Comparison of ENCODE assay signal across 15 cellular contexts in genomic region chr21:34956416-34957316, GRCh38.
DNase-seq lines count a peak whose midpoint lies in the region; ATAC-seq lines count a peak whose summit lies in the region.
"Had no signal": no experiment of that assay in that cellular context is flagged by ENCODE, and none has a peak within 500 bp of the region (broad histone marks: within the 10 kb centered on the region; RNA-seq: fewer than 3 reads in every experiment).

No MANE protein-coding gene starts in this region.

- peaks cover 36% of the 10 kb centered on the region for H3K4me1 Mint-ChIP-seq in T-helper 1 cell treated with Interleukin-12 subunit alpha and Interleukin-12 subunit beta and Interleukin-4 antibody, amounts not matched to agents 30 μg/mL and 1 μg/mL, for 36 hours (ENCODE audit: low read depth)
- H3K4me1 Mint-ChIP-seq in T-helper 17 cell: peaks cover 56% of the 10 kb centered on the region
- H3K4me1 Mint-ChIP-seq in naive thymus-derived CD8-positive, alpha-beta T cell: peaks cover 37 to 80% (median 78%) of the 10 kb centered on the region in 4 donors
- H3K4me1 Mint-ChIP-seq: mesothelial cell of epicardium had no signal

- H3K9me3 Mint-ChIP-seq in T-helper 1 cell treated with Interleukin-12 subunit alpha and Interleukin-12 subunit beta and Interleukin-4 antibody, amounts not matched to agents 30 μg/mL and 1 μg/mL, for 36 hours: no peaks in the 10 kb centered on the region
- H3K9me3 Mint-ChIP-seq in naive thymus-derived CD8-positive, alpha-beta T cell: peaks cover 0 to 3% (median 0%) of the 10 kb centered on the region in 9 donors

- H3K27me3 Mint-ChIP-seq in T-helper 1 cell treated with Interleukin-12 subunit alpha and Interleukin-12 subunit beta and Interleukin-4 antibody, amounts not matched to agents 30 μg/mL and 1 μg/mL, for 36 hours (ENCODE audit: low read depth): no peaks in the 10 kb centered on the region
- H3K27me3 Mint-ChIP-seq in T-helper 17 cell: no peaks in the 10 kb centered on the region
- no peaks in the 10 kb centered on the region for H3K27me3 Mint-ChIP-seq in naive thymus-derived CD8-positive, alpha-beta T cell

- intact Hi-C loops in posterior cingulate gyrus (cut with DNase I): no loop called here

- POLR2A ChIA-PET in naive thymus-derived CD8-positive, alpha-beta T cell (lab: Charles Lee): interaction anchor here (1.1 to 2.0 kb wide), 2 partner anchors 18 to 91 kb away, joined by 3 to 4 read pairs; no protein-coding TSS in a partner anchor

- peaks cover 44% of the 10 kb centered on the region for H3K36me3 Mint-ChIP-seq in T-helper 1 cell treated with Interleukin-12 subunit alpha and Interleukin-12 subunit beta and Interleukin-4 antibody, amounts not matched to agents 30 μg/mL and 1 μg/mL, for 36 hours (ENCODE audit: low read depth)
- peaks cover 5% of the 10 kb centered on the region for H3K36me3 Mint-ChIP-seq in T-helper 17 cell (ENCODE audit: low read depth)
- peaks cover 5 to 28% (median 19%) of the 10 kb centered on the region in 3 donors for H3K36me3 Mint-ChIP-seq in naive thymus-derived CD8-positive, alpha-beta T cell
- H3K36me3 Mint-ChIP-seq: mesothelial cell of epicardium, WTC11 had no signal

- peaks cover 49% of the 10 kb centered on the region for H3K36me3 ChIP-seq in KOPT-K1 (ENCODE audit: insufficient read depth, low read length)
- H3K36me3 ChIP-seq: heart left ventricle, ovary had no signal

- ATAC-seq in T-helper 17 cell: no peak
- no peak for ATAC-seq in naive thymus-derived CD8-positive, alpha-beta T cell
- ATAC-seq: A549, heart left ventricle, WTC11 had no signal

- H3K27ac ChIP-seq in KOPT-K1 (ENCODE audit: low read depth, low read length, poor library complexity, severe bottlenecking): peak overlapping the region; percentile 40
- H3K27ac ChIP-seq: A549, heart left ventricle, ovary had no signal

- H3K27ac Mint-ChIP-seq in T-helper 1 cell treated with Interleukin-12 subunit alpha and Interleukin-12 subunit beta and Interleukin-4 antibody, amounts not matched to agents 30 μg/mL and 1 μg/mL, for 36 hours: peak overlapping the region; percentile 4
- H3K27ac Mint-ChIP-seq in T-helper 17 cell: peak overlapping the region; percentile 68
- peak overlapping the region in 7 of 10 donors; percentile 0 to 81 (median 13) for H3K27ac Mint-ChIP-seq in naive thymus-derived CD8-positive, alpha-beta T cell
- H3K27ac Mint-ChIP-seq: mesothelial cell of epicardium, WTC11 had no signal

- no peak overlapping the region for H3K4me3 Mint-ChIP-seq in T-helper 1 cell treated with Interleukin-12 subunit alpha and Interleukin-12 subunit beta and Interleukin-4 antibody, amounts not matched to agents 30 μg/mL and 1 μg/mL, for 36 hours
- H3K4me3 Mint-ChIP-seq in T-helper 17 cell: no peak overlapping the region
- H3K4me3 Mint-ChIP-seq in naive thymus-derived CD8-positive, alpha-beta T cell: peak overlapping the region in 2 of 10 donors; percentile 14 to 22
- H3K4me3 Mint-ChIP-seq: mesothelial cell of epicardium, WTC11 had no signal

- DNase-seq in T-helper 1 cell (no peak), T-helper 17 cell (no peak), T-helper 9 cell (no peak), middle frontal gyrus (ENCODE audit: extremely low spot score, low spot score) (no peak), posterior cingulate gyrus (no peak)
- no peak for DNase-seq in naive thymus-derived CD8-positive, alpha-beta T cell
- DNase-seq: heart left ventricle; kidney; ovary; stimulated activated naive CD4-positive, alpha-beta T cell had no signal

- H3K9me3 ChIP-seq in KOPT-K1 (ENCODE audit: insufficient read depth, low read length, poor library complexity, severe bottlenecking) (no peaks in the 10 kb centered on the region), T-helper 17 cell (ENCODE audit: control insufficient read depth, low read length, poor library complexity, severe bottlenecking) (no peaks in the 10 kb centered on the region)
- H3K9me3 ChIP-seq: A549 had no signal

Comparison
In these comparisons a context has a peak if more than half of its experiments do, and no peak if none do; other contexts are left out.
1. H3K27ac Mint-ChIP-seq: peak in every context shown above with its lines; median percentile 68 in T-helper 17 cell; 13 in naive thymus-derived CD8-positive, alpha-beta T cell; 4 in T-helper 1 cell treated with Interleukin-12 subunit alpha and Interleukin-12 subunit beta and Interleukin-4 antibody, amounts not matched to agents 30 μg/mL and 1 μg/mL, for 36 hours.